In the genomic region with DNA sequence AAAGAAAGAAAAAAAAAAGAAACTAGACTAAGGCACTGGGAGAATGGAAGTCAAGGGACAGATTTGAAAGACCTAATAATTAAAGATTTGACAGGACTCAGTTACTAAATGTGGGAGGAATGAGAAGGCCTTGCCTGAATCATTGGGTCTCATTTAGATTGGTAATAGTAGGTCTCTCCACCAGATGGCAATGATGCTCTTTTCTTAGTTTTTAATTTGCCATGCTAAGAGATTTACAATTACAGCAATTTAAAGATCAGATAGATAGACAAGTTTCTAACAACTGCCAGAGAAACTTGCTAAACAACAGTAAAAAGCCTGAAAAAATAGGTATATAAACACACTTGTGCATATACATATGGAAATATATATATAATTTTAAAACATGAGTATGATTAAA, we compare ENCODE assay signal across 9 cellular contexts. TPM values are rescaled to one million over a fixed set of nuclear protein-coding genes. Genes with fewer than 3 reads are reported as not detected.
DNase-seq lines count a peak whose midpoint lies in the region; ATAC-seq lines count a peak whose summit lies in the region.
"Had no signal": no experiment of that assay in that cellular context is flagged by ENCODE, and none has a peak within 500 bp of the region (broad histone marks: within the 10 kb centered on the region; RNA-seq: fewer than 3 reads in every experiment).

No MANE protein-coding gene starts in this region.

- peaks cover 10% of the 10 kb centered on the region for H3K4me1 Mint-ChIP-seq in stimulated activated naive CD8-positive, alpha-beta T cell treated with anti-CD3 and anti-CD28 coated beads, Interleukin-15, amount 100 ng/mL, for 72 hours
- H3K4me1 Mint-ChIP-seq in naive B cell, result peaks cover 4 to 8% (median 8%) of the 10 kb centered on the region in 3 donors

- no peaks in the 10 kb centered on the region for H3K36me3 Mint-ChIP-seq in naive B cell

- ATAC-seq in stimulated activated naive CD8-positive, alpha-beta T cell treated with anti-CD3 and anti-CD28 coated beads, Interleukin-15, amount 100 ng/mL, for 72 hours, result peak; percentile 49
- no peak for ATAC-seq in stimulated activated naive CD8-positive, alpha-beta T cell treated with anti-CD3 and anti-CD28 coated beads, Interleukin-15, Interleukin-2, amounts not matched to agents 100 U/mL and 50 U/mL, for 24 hours
- ATAC-seq in naive B cell (ENCODE audit: low read depth in 2 of 2) (no peak), HG02885 (IDR thresholded peaks at IDR 0.05; ENCODE audit: poor library complexity, unreplicated experiment) (no peak), HG02870 (IDR thresholded peaks at IDR 0.05; ENCODE audit: unreplicated experiment) (no peak), HG03025 (IDR thresholded peaks at IDR 0.05; ENCODE audit: low FRiP score, unreplicated experiment) (no peak)

- H3K4me3 Mint-ChIP-seq in stimulated activated naive CD8-positive, alpha-beta T cell treated with anti-CD3 and anti-CD28 coated beads, Interleukin-15, amount 100 ng/mL, for 72 hours, result no peak overlapping the region
- no peak overlapping the region for H3K4me3 Mint-ChIP-seq in naive B cell
- H3K4me3 Mint-ChIP-seq: central memory CD8-positive, alpha-beta T cell had no signal

- no peaks in the 10 kb centered on the region for H3K27me3 Mint-ChIP-seq in stimulated activated naive CD8-positive, alpha-beta T cell treated with anti-CD3 and anti-CD28 coated beads, Interleukin-15, amount 100 ng/mL, for 72 hours
- H3K27me3 Mint-ChIP-seq in naive B cell, result no peaks in the 10 kb centered on the region
- H3K27me3 Mint-ChIP-seq: central memory CD8-positive, alpha-beta T cell had no signal

- no peak for DNase-seq in stimulated activated naive CD8-positive, alpha-beta T cell treated with anti-CD3 and anti-CD28 coated beads, Interleukin-15, amount 100 ng/mL, for 72 hours
- no peak for DNase-seq in stimulated activated naive CD8-positive, alpha-beta T cell treated with anti-CD3 and anti-CD28 coated beads, Interleukin-15, Interleukin-2, amounts not matched to agents 100 U/mL and 50 U/mL, for 24 hours
- DNase-seq in NCI-H460 (ENCODE audit: extremely low read depth, low read depth) (peak; percentile 63), dermis microvascular lymphatic vessel endothelial cell (ENCODE audit: low read depth in 2 of 2) (peak; percentile 67 to 72), naive B cell (peak; percentile 18)

- no peaks in the 10 kb centered on the region for H3K9me3 Mint-ChIP-seq in stimulated activated naive CD8-positive, alpha-beta T cell treated with anti-CD3 and anti-CD28 coated beads, Interleukin-15, amount 100 ng/mL, for 72 hours
- no peaks in the 10 kb centered on the region for H3K9me3 Mint-ChIP-seq in naive B cell
- H3K9me3 Mint-ChIP-seq: central memory CD8-positive, alpha-beta T cell had no signal

- no peak overlapping the region for H3K27ac Mint-ChIP-seq in stimulated activated naive CD8-positive, alpha-beta T cell treated with anti-CD3 and anti-CD28 coated beads, Interleukin-15, amount 100 ng/mL, for 72 hours
- peak overlapping the region in 1 of 6 donors; percentile 69 for H3K27ac Mint-ChIP-seq in naive B cell

RNA-seq across cellular contexts. Expression of gene CRIPT, which starts 15.3 kb away (rescaled TPM):
- 18.0 and 21.3 TPM in 2 replicates for total RNA-seq in NCI-H460 (2014; rRNA removed; shearing (Covaris generic))
- 5.8 and 11.7 TPM in 2 replicates for polyA plus RNA-seq in NCI-H460 (2014; cell fraction: nucleus; rRNA removed)
- total RNA-seq in dermis microvascular lymphatic vessel endothelial cell, result 10.6 and 12.6 TPM in 2 replicates
- polyA plus RNA-seq in naive B cell (ENCODE audit: low read depth in 6 of 6), result 10 to 100 TPM in 4 of 6 donors, 1 to 10 TPM in 2; 4.5 to 13.5 (median 10.4) TPM

RNA-seq across cellular contexts. Expression of gene PIGF, which starts 15.5 kb away (rescaled TPM):
- total RNA-seq in NCI-H460 (2014; rRNA removed; shearing (Covaris generic)), result 28.8 and 38.7 TPM in 2 replicates
- 31.5 and 63.9 TPM in 2 replicates for polyA plus RNA-seq in NCI-H460 (2014; cell fraction: nucleus; rRNA removed)
- total RNA-seq in dermis microvascular lymphatic vessel endothelial cell, result 10.9 and 13.0 TPM in 2 replicates
- polyA plus RNA-seq in naive B cell (ENCODE audit: low read depth in 6 of 6), result 10 to 100 TPM; 17.0 to 36.1 (median 22.7) TPM

Comparison
In these comparisons a context has a peak if more than half of its experiments do, and no peak if none do; other contexts are left out.
1. DNase-seq: peak in NCI-H460 (single experiment), dermis microvascular lymphatic vessel endothelial cell (2 of 2) and naive B cell (single experiment); none in stimulated activated naive CD8-positive, alpha-beta T cell treated with anti-CD3 and anti-CD28 coated beads, Interleukin-15, amount 100 ng/mL, for 72 hours (0 of 2) and stimulated activated naive CD8-positive, alpha-beta T cell treated with anti-CD3 and anti-CD28 coated beads, Interleukin-15, Interleukin-2, amounts not matched to agents 100 U/mL and 50 U/mL, for 24 hours (single experiment).